In genomic region chr1:181087400-181087901, GRCh38 we compare ENCODE assay signal across 8 cellular contexts. TPM values are rescaled to one million over a fixed set of nuclear protein-coding genes. Genes with fewer than 3 reads are reported as not detected.
A peak's percentile ranks its signal among the peaks of the same experiment; 100 is the strongest.
DNase-seq lines count a peak whose midpoint lies in the region; ATAC-seq and TF ChIP-seq lines count a peak whose summit lies in the region.

No MANE protein-coding gene starts in this region.

- CTCF ChIA-PET in RWPE1 (lab: Yijun Ruan, JAX), result interaction anchor here (0.6 to 1.1 kb wide), 4 partner anchors 40 to 55 kb away, joined by 3 to 5 read pairs (median 4); no protein-coding TSS in a partner anchor

- ATAC-seq in GM19455 (IDR thresholded peaks at IDR 0.05; ENCODE audit: unreplicated experiment), result no peak

- intact Hi-C loops in cardiac septum (cut with DNase I), result loop anchor here (5.0 to 10.0 kb wide), 3 partner anchors 160 to 455 kb away; partner anchors contain the start of gene XPR1

- H3K27ac ChIP-seq in RWPE1, result peak overlapping the region; percentile 92

- TF ChIP-seq CTCF in RWPE1 (conservative IDR thresholded peaks at IDR 0.05; ENCODE audit: low read depth), result no peak

- DNase-seq in stimulated activated CD4-positive, alpha-beta T cell treated with anti-CD3 and anti-CD28 coated beads, Interleukin-1b, Interleukin-23, amount 100 ng/mL, for 48 hours, result peak; percentile 31
- no peak for DNase-seq in stimulated activated CD4-positive, alpha-beta T cell treated with anti-CD3 and anti-CD28 coated beads, Interleukin-12 subunit alpha, Interleukin-12 subunit beta, amount 100 ng/mL, for 4 hours
- DNase-seq in RWPE1 (ENCODE audit: low spot score) (no peak), erythroblast (lab: John Stamatoyannopoulos, UW) (peak; percentile 39 to 53), GM19240 (ENCODE audit: insufficient read length, low spot score) (no peak), cardiac septum (ENCODE audit: low spot score) (no peak), D341Med (ENCODE audit: low spot score) (no peak)

- no peak for TF ChIP-seq POLR2A in erythroblast (IDR thresholded peaks at IDR 0.05; ENCODE audit: low read length)

- POLR2A ChIA-PET in RWPE1 (lab: Yijun Ruan, JAX; ENCODE audit: low non-redundant PET), result interaction anchor here (0.5 kb wide), 1 partner anchor 354 kb away, joined by 9 read pairs; no protein-coding TSS in a partner anchor

RNA-seq across cellular contexts. Expression of gene IER5, which starts 1.0 kb away (rescaled TPM):
- 20.5 TPM for total RNA-seq in cardiac septum

RNA-seq across cellular contexts. Expression of gene MR1, which starts 53.7 kb away (rescaled TPM):
- total RNA-seq in cardiac septum, result 4.6 TPM

Comparison
In these comparisons a context has a peak if more than half of its experiments do, and no peak if none do; other contexts are left out.
1. DNase-seq: peak in stimulated activated CD4-positive, alpha-beta T cell treated with anti-CD3 and anti-CD28 coated beads, Interleukin-1b, Interleukin-23, amount 100 ng/mL, for 48 hours (single experiment) and erythroblast (2 of 2); none in stimulated activated CD4-positive, alpha-beta T cell treated with anti-CD3 and anti-CD28 coated beads, Interleukin-12 subunit alpha, Interleukin-12 subunit beta, amount 100 ng/mL, for 4 hours (single experiment), RWPE1 (single experiment), GM19240 (single experiment), cardiac septum (single experiment) and D341Med (single experiment).